12 cellular contexts compared by ENCODE assay signal in genomic region chr1:3306583-3307285, GRCh38.
DNase-seq lines count a peak whose midpoint lies in the region; ATAC-seq, FAIRE-seq and TF ChIP-seq lines count a peak whose summit lies in the region.
"Had no signal": no experiment of that assay in that cellular context is flagged by ENCODE, and none has a peak within 500 bp of the region (broad histone marks: within the 10 kb centered on the region; RNA-seq: fewer than 3 reads in every experiment).

No MANE protein-coding gene starts in this region.

- RAD21 ChIA-PET in GM12878 (lab: Charles Lee; ENCODE audit: unreplicated experiment), result no interaction called here

- no peaks in the 10 kb centered on the region for H3K36me3 ChIP-seq in GM12878 (ENCODE audit: control insufficient read depth in 2 of 2, insufficient read depth in 2 of 2, low read length in 1 of 2)
- no peaks in the 10 kb centered on the region for H3K36me3 ChIP-seq in left ventricle myocardium inferior

- no peak overlapping the region for H3K9ac ChIP-seq in GM12878 (ENCODE audit: control insufficient read depth, insufficient read depth, low read length)

- no peak overlapping the region; the same call in 1 of the 2 replicates for H2AFZ ChIP-seq in GM12878 (ENCODE audit: control insufficient read depth, low read depth, low read length)

- TF ChIP-seq CTCF in AG10803 (conservative IDR thresholded peaks at IDR 0.05; ENCODE audit: low read length) (no peak), GM12878 (IDR thresholded peaks at IDR 0.05 in 2 of 3, conservative IDR thresholded peaks at IDR 0.05 in 1 of 3; ENCODE audit: control insufficient read depth in 2 of 3, extremely low read depth in 1 of 3, insufficient read depth in 1 of 3, low read depth in 3 of 3, low read length in 3 of 3) (no peak), left ventricle myocardium inferior (IDR thresholded peaks at IDR 0.05; ENCODE audit: borderline replicate concordance) (no peak)

- H3K4me1 ChIP-seq in GM12878 (ENCODE audit: control insufficient read depth, insufficient read depth, low read length) (peaks cover 8% of the 10 kb centered on the region), left ventricle myocardium inferior (peaks cover 56% of the 10 kb centered on the region)

- no peak for TF ChIP-seq POLR2A in GM12878 (IDR thresholded peaks at IDR 0.05; ENCODE audit: low read depth, low read length)

- CTCF ChIA-PET in GM12878 (lab: Yijun Ruan, JAX), result interaction anchor here (0.7 kb wide), 1 partner anchor 21 kb away, joined by 3 read pairs; no protein-coding TSS in a partner anchor

- POLR2A ChIA-PET in GM12878 (lab: Charles Lee), result no interaction called here

- no peaks in the 10 kb centered on the region for H4K20me1 ChIP-seq in GM12878 (ENCODE audit: control insufficient read depth, insufficient read depth)

- 9% methylated on average over 10 of the region's 10 CpGs for WGBS in GM12878 (ENCODE audit: insufficient coverage, insufficient replicate concordance, low lambda C conversion rate, missing lambda C conversion rate)

- no peak for FAIRE-seq in GM12878 (lab: Jason Lieb, UNC)
- FAIRE-seq: D721Med had no signal

- SMC1A ChIA-PET in GM12878 (lab: Charles Lee; ENCODE audit: uncharacterized antibody, unreplicated experiment), result no interaction called here

- BruUV-seq in GM12878 (replicated peaks; lab: Mats Ljungman, UMichigan), result no TSS peak

- ATAC-seq in GM12878 (no peak), GM18870 (IDR thresholded peaks at IDR 0.05; ENCODE audit: unreplicated experiment) (no peak), GM21447 (IDR thresholded peaks at IDR 0.05; ENCODE audit: unreplicated experiment) (no peak)

- in situ Hi-C loops in GM12878 (cut with MboI), result no loop called here

- H3K79me2 ChIP-seq in GM12878 (ENCODE audit: control insufficient read depth, insufficient read depth, low read length), result no peaks in the 10 kb centered on the region

- H3K9me3 ChIP-seq in GM12878 (replicated peaks; ENCODE audit: control insufficient read depth, insufficient read depth, low read length), result no peaks in the 10 kb centered on the region
- H3K9me3 ChIP-seq in left ventricle myocardium inferior (replicated peaks), result peaks cover 7% of the 10 kb centered on the region

- H3K4me3 ChIP-seq in AG10803 (ENCODE audit: low read length) (no peak overlapping the region), GM12878 (no peak overlapping the region), left ventricle myocardium inferior (no peak overlapping the region)

- TF ChIP-seq EP300 in GM12878 (IDR thresholded peaks at IDR 0.05; ENCODE audit: borderline replicate concordance in 1 of 2, control insufficient read depth in 1 of 2, low read depth in 2 of 2, low read length in 2 of 2), result no peak

- H3K27me3 ChIP-seq in GM12878 (replicated peaks in 1 of 2; ENCODE audit: control insufficient read depth in 2 of 2, insufficient read depth in 2 of 2, low read length in 1 of 2), result no peaks in the 10 kb centered on the region
- H3K27me3 ChIP-seq in left ventricle myocardium inferior (ENCODE audit: low read depth), result peaks cover 24% of the 10 kb centered on the region

- H3K4me2 ChIP-seq in GM12878 (ENCODE audit: control insufficient read depth, insufficient read depth), result peak overlapping the region; percentile 19; the same call in 1 of the 2 replicates

- intact Hi-C loops in GM12878 (cut with micrococcal nuclease; ENCODE audit: unreplicated experiment) (no loop called here), left ventricle myocardium inferior (cut with micrococcal nuclease) (no loop called here)

- TF ChIP-seq RAD21 in GM12878 (IDR thresholded peaks at IDR 0.05; ENCODE audit: insufficient read depth, low read depth, low read length), result no peak

- DNase-seq in AG10803 (ENCODE audit: low read depth), result peak; percentile 89
- DNase-seq in HCEC 1CT, result peak; percentile 46
- no peak for DNase-seq in GM12878 (ENCODE audit: low read depth, low spot score)
- DNase-seq in myocyte (ENCODE audit: low read depth), result peak; percentile 11
- DNase-seq in NCI-H510A (lab: John Stamatoyannopoulos, UW), result no peak
- DNase-seq in left ventricle myocardium inferior, result no peak
- DNase-seq: caudate nucleus; NCI-H1694 treated with DMSO at 0.1 percent for 48 hours; stimulated activated CD4-positive, alpha-beta T cell treated with anti-CD3 and anti-CD28 coated beads, Interleukin-4, amount 100 ng/mL, for 1 hour had no signal

- H3K27ac ChIP-seq in GM12878 (ENCODE audit: control insufficient read depth, insufficient read depth), result no peak overlapping the region
- H3K27ac ChIP-seq in left ventricle myocardium inferior (replicated peaks), result no peak overlapping the region

TF ChIP-seq in GM12878, 131 proteins besides CTCF, POLR2A, EP300 and RAD21:
- TF ChIP-seq JUNB (IDR thresholded peaks at IDR 0.05) (peak; percentile 28; the same call in 1 of the 2 replicates), MTA3 (IDR thresholded peaks at IDR 0.05; ENCODE audit: borderline replicate concordance, low read length) (no peak), ETV6 (conservative IDR thresholded peaks at IDR 0.05 in 1 of 2, IDR thresholded peaks at IDR 0.05 in 1 of 2; ENCODE audit: borderline replicate concordance in 1 of 2, low read depth in 1 of 2) (peak in 1 of 2 experiments; percentile 71; a peak in 2 of 4 replicates), EED (IDR thresholded peaks at IDR 0.05; ENCODE audit: low read depth) (0 out of 2 replicates have a peak, but pooled peaks have one; percentile 47), TCF7 (IDR thresholded peaks at IDR 0.05; ENCODE audit: borderline replicate concordance) (peak; percentile 33; the same call in 1 of the 2 replicates), SREBF2 (IDR thresholded peaks at IDR 0.05; ENCODE audit: low read length) (no peak)

Comparison
In these comparisons a context has a peak if more than half of its experiments do, and no peak if none do; other contexts are left out.
1. DNase-seq: peak in AG10803 (single experiment), HCEC 1CT (single experiment) and myocyte (single experiment); none in GM12878 (single experiment), NCI-H510A (single experiment) and left ventricle myocardium inferior (single experiment).